36 cellular contexts compared by ENCODE assay signal in genomic region chr9:3409453-3409852, GRCh38.
"Had no signal": no experiment of that assay in that cellular context is flagged by ENCODE, and none has a peak within 500 bp of the region (broad histone marks: within the 10 kb centered on the region; RNA-seq: fewer than 3 reads in every experiment).

No MANE protein-coding gene starts in this region.

- H3K27me3 ChIP-seq: adrenal gland, body of pancreas, esophagus muscularis mucosa, foreskin keratinocyte, gastrocnemius medialis, heart left ventricle had no signal

- H3K27ac ChIP-seq: adrenal gland, body of pancreas, esophagus muscularis mucosa, foreskin keratinocyte, gastrocnemius medialis, heart left ventricle had no signal

- H3K4me1 Mint-ChIP-seq: activated CD4-positive, alpha-beta T cell treated with anti-CD3 and anti-CD28 coated beads, Interleukin-2, amount 10 ng/mL, durations not matched to agents 24 days and 14 days; activated CD8-positive, alpha-beta memory T cell treated with anti-CD3 and anti-CD28 coated beads, Interleukin-2, amount 10 ng/mL, durations not matched to agents 7 days and 5 days had no signal

- H3K9me3 ChIP-seq: body of pancreas, esophagus muscularis mucosa, gastrocnemius medialis, heart left ventricle had no signal

- H3K36me3 ChIP-seq: adrenal gland, esophagus muscularis mucosa, gastrocnemius medialis, heart left ventricle had no signal

- H3K4me3 ChIP-seq: adrenal gland, body of pancreas, esophagus muscularis mucosa, gastrocnemius medialis, heart left ventricle had no signal

- H3K4me1 ChIP-seq: adrenal gland, body of pancreas, foreskin keratinocyte had no signal

- H3K27me3 Mint-ChIP-seq: activated CD4-positive, alpha-beta memory T cell treated with anti-CD3 and anti-CD28 coated beads for 36 hours; activated CD4-positive, alpha-beta T cell treated with anti-CD3 and anti-CD28 coated beads for 36 hours; activated CD4-positive, alpha-beta T cell treated with anti-CD3 and anti-CD28 coated beads, Interleukin-2, amount 10 ng/mL, durations not matched to agents 24 days and 14 days; activated CD8-positive, alpha-beta memory T cell treated with anti-CD3 and anti-CD28 coated beads, Interleukin-2, amount 10 ng/mL, durations not matched to agents 7 days and 5 days; activated naive CD4-positive, alpha-beta T cell treated with anti-CD3 and anti-CD28 coated beads, Interleukin-2, amount 50 U/mL, for 24 hours; activated naive CD8-positive, alpha-beta T cell treated with anti-CD3 and anti-CD28 coated beads for 36 hours; activated naive CD8-positive, alpha-beta T cell treated with anti-CD3 and anti-CD28 coated beads, Interleukin-2, amount 50 U/mL, for 24 hours; effector memory CD8-positive, alpha-beta T cell; T-helper 17 cell had no signal

- H3K27ac Mint-ChIP-seq: activated CD4-positive, alpha-beta memory T cell treated with anti-CD3 and anti-CD28 coated beads for 36 hours; activated CD4-positive, alpha-beta T cell treated with anti-CD3 and anti-CD28 coated beads for 36 hours; activated CD4-positive, alpha-beta T cell treated with anti-CD3 and anti-CD28 coated beads, Interleukin-2, amount 10 ng/mL, durations not matched to agents 24 days and 14 days; activated CD8-positive, alpha-beta memory T cell treated with anti-CD3 and anti-CD28 coated beads, Interleukin-2, amount 10 ng/mL, durations not matched to agents 7 days and 5 days; activated CD8-positive, alpha-beta T cell treated with anti-CD3 and anti-CD28 coated beads, Interleukin-2, amount 10 ng/mL, durations not matched to agents 7 days and 5 days; activated naive CD4-positive, alpha-beta T cell treated with anti-CD3 and anti-CD28 coated beads for 36 hours; activated naive CD4-positive, alpha-beta T cell treated with anti-CD3 and anti-CD28 coated beads, Interleukin-2, amount 50 U/mL, for 24 hours; activated naive CD8-positive, alpha-beta T cell treated with anti-CD3 and anti-CD28 coated beads for 36 hours; activated naive CD8-positive, alpha-beta T cell treated with anti-CD3 and anti-CD28 coated beads, Interleukin-2, amount 50 U/mL, for 24 hours; activated T-helper 1 cell treated with anti-CD3 and anti-CD28 coated beads, Interleukin-12 subunit alpha, Interleukin-12 subunit beta, Interleukin-2, Interleukin-4 antibody, amounts not matched to agents 30 ng/mL and 10 ng/mL and 1 ng/mL, durations not matched to agents 14 hours and 24 hours and 36 hours; activated T-helper 2 cell treated with anti-CD3 and anti-CD28 coated beads, Interferon-gamma antibody, Interleukin-2, Interleukin-4, amounts not matched to agents 10 μg/mL and 5 μg/mL and 100 μg/mL, durations not matched to agents 14 hours and 24 hours and 36 hours; effector memory CD8-positive, alpha-beta T cell; T-helper 17 cell; T-helper 2 cell treated with Interferon-gamma antibody and Interleukin-4, amounts not matched to agents 5 μg/mL and 100 μg/mL, for 36 hours had no signal

- FAIRE-seq: colon had no signal

- ATAC-seq: activated CD4-positive, alpha-beta T cell treated with anti-CD3 and anti-CD28 coated beads for 36 hours; activated CD8-positive, alpha-beta memory T cell treated with anti-CD3 and anti-CD28 coated beads, Interleukin-2, amount 10 ng/mL, durations not matched to agents 7 days and 5 days; activated CD8-positive, alpha-beta T cell treated with anti-CD3 and anti-CD28 coated beads, Interleukin-2, amount 10 ng/mL, durations not matched to agents 7 days and 5 days; activated naive CD8-positive, alpha-beta T cell treated with anti-CD3 and anti-CD28 coated beads, Interleukin-2, amount 50 U/mL, for 24 hours; body of pancreas; effector memory CD8-positive, alpha-beta T cell; foreskin keratinocyte; gastrocnemius medialis; heart left ventricle; T-helper 17 cell had no signal

- DNase-seq: activated CD4-positive, alpha-beta memory T cell treated with anti-CD3 and anti-CD28 coated beads for 36 hours; activated CD4-positive, alpha-beta T cell treated with anti-CD3 and anti-CD28 coated beads for 36 hours; activated CD4-positive, alpha-beta T cell treated with anti-CD3 and anti-CD28 coated beads, Interleukin-2, amount 10 ng/mL, durations not matched to agents 24 days and 14 days; activated CD4-positive, CD25-positive, alpha-beta regulatory T cell; activated CD4-positive, CD25-positive, alpha-beta regulatory T cell treated with anti-CD3 and anti-CD28 coated beads, Interleukin-2, amount 50 U/mL, for 72 hours; activated CD8-positive, alpha-beta memory T cell treated with anti-CD3 and anti-CD28 coated beads, Interleukin-2, amount 10 ng/mL, durations not matched to agents 7 days and 5 days; activated CD8-positive, alpha-beta memory T cell treated with anti-CD3 and anti-CD28 coated beads, Interleukin-2, amount 50 U/mL, for 4 hours; activated CD8-positive, alpha-beta T cell treated with anti-CD3 and anti-CD28 coated beads, Interleukin-2, amount 10 ng/mL, durations not matched to agents 7 days and 5 days; activated effector memory CD4-positive, alpha-beta T cell treated with anti-CD3 and anti-CD28 coated beads, Interleukin-2, amount 50 U/mL, for 16 hours; activated naive CD4-positive, alpha-beta T cell treated with anti-CD3 and anti-CD28 coated beads for 36 hours; activated naive CD8-positive, alpha-beta T cell treated with anti-CD3 and anti-CD28 coated beads for 36 hours; activated naive CD8-positive, alpha-beta T cell treated with anti-CD3 and anti-CD28 coated beads, Interleukin-2, amount 50 U/mL, for 24 hours; activated T-cell treated with anti-CD3 and anti-CD28 coated beads, Interleukin-2, amount 50 U/mL, for 1 hour; activated T-cell treated with anti-CD3 and anti-CD28 coated beads, Interleukin-2, amount 50 U/mL, for 48 hours; adrenal gland; amygdala; aorta; body of pancreas; caudate nucleus; cortex of kidney; dermis blood vessel endothelial cell; effector CD4-positive, alpha-beta T cell; effector memory CD8-positive, alpha-beta T cell; erythroblast; foreskin keratinocyte; gastrocnemius medialis; glutamatergic neuron; heart left ventricle; T-helper 17 cell; T1000 had no signal

- H3K36me3 Mint-ChIP-seq: activated CD4-positive, alpha-beta memory T cell treated with anti-CD3 and anti-CD28 coated beads for 36 hours; activated CD8-positive, alpha-beta memory T cell treated with anti-CD3 and anti-CD28 coated beads, Interleukin-2, amount 10 ng/mL, durations not matched to agents 7 days and 5 days had no signal

- H3K9me3 Mint-ChIP-seq: activated CD4-positive, alpha-beta memory T cell treated with anti-CD3 and anti-CD28 coated beads for 36 hours; activated CD4-positive, alpha-beta T cell treated with anti-CD3 and anti-CD28 coated beads, Interleukin-2, amount 10 ng/mL, durations not matched to agents 24 days and 14 days; activated naive CD4-positive, alpha-beta T cell treated with anti-CD3 and anti-CD28 coated beads for 36 hours; activated naive CD4-positive, alpha-beta T cell treated with anti-CD3 and anti-CD28 coated beads, Interleukin-2, amount 50 U/mL, for 24 hours; activated naive CD8-positive, alpha-beta T cell treated with anti-CD3 and anti-CD28 coated beads for 36 hours; activated naive CD8-positive, alpha-beta T cell treated with anti-CD3 and anti-CD28 coated beads, Interleukin-2, amount 50 U/mL, for 24 hours; activated T-helper 1 cell treated with anti-CD3 and anti-CD28 coated beads, Interleukin-12 subunit alpha, Interleukin-12 subunit beta, Interleukin-2, Interleukin-4 antibody, amounts not matched to agents 30 ng/mL and 10 ng/mL and 1 ng/mL, durations not matched to agents 14 hours and 24 hours and 36 hours; activated T-helper 2 cell treated with anti-CD3 and anti-CD28 coated beads, Interferon-gamma antibody, Interleukin-2, Interleukin-4, amounts not matched to agents 10 μg/mL and 5 μg/mL and 100 μg/mL, durations not matched to agents 14 hours and 24 hours and 36 hours; effector memory CD8-positive, alpha-beta T cell; T-helper 2 cell treated with Interferon-gamma antibody and Interleukin-4, amounts not matched to agents 5 μg/mL and 100 μg/mL, for 36 hours had no signal

- H3K4me3 Mint-ChIP-seq: activated CD4-positive, alpha-beta memory T cell treated with anti-CD3 and anti-CD28 coated beads for 36 hours; activated CD4-positive, alpha-beta T cell treated with anti-CD3 and anti-CD28 coated beads for 36 hours; activated CD4-positive, alpha-beta T cell treated with anti-CD3 and anti-CD28 coated beads, Interleukin-2, amount 10 ng/mL, durations not matched to agents 24 days and 14 days; activated CD8-positive, alpha-beta memory T cell treated with anti-CD3 and anti-CD28 coated beads, Interleukin-2, amount 10 ng/mL, durations not matched to agents 7 days and 5 days; activated CD8-positive, alpha-beta T cell treated with anti-CD3 and anti-CD28 coated beads, Interleukin-2, amount 10 ng/mL, durations not matched to agents 7 days and 5 days; activated naive CD4-positive, alpha-beta T cell treated with anti-CD3 and anti-CD28 coated beads for 36 hours; activated naive CD4-positive, alpha-beta T cell treated with anti-CD3 and anti-CD28 coated beads, Interleukin-2, amount 50 U/mL, for 24 hours; activated naive CD8-positive, alpha-beta T cell treated with anti-CD3 and anti-CD28 coated beads for 36 hours; activated naive CD8-positive, alpha-beta T cell treated with anti-CD3 and anti-CD28 coated beads, Interleukin-2, amount 50 U/mL, for 24 hours; activated T-helper 1 cell treated with anti-CD3 and anti-CD28 coated beads, Interleukin-12 subunit alpha, Interleukin-12 subunit beta, Interleukin-2, Interleukin-4 antibody, amounts not matched to agents 30 ng/mL and 10 ng/mL and 1 ng/mL, durations not matched to agents 14 hours and 24 hours and 36 hours; effector memory CD8-positive, alpha-beta T cell; T-helper 17 cell; T-helper 2 cell treated with Interferon-gamma antibody and Interleukin-4, amounts not matched to agents 5 μg/mL and 100 μg/mL, for 36 hours had no signal
